ENCODE assay signal across 11 cellular contexts in genomic region chr13:50421457-50422130, GRCh38.
DNase-seq lines count a peak whose midpoint lies in the region; ATAC-seq and TF ChIP-seq lines count a peak whose summit lies in the region.
"Had no signal": no experiment of that assay in that cellular context is flagged by ENCODE, and none has a peak within 500 bp of the region (broad histone marks: within the 10 kb centered on the region; RNA-seq: fewer than 3 reads in every experiment).

No MANE protein-coding gene starts in this region.

- peak; percentile 19 for DNase-seq in HCEC 1CT
- peak; percentile 68 for DNase-seq in NCI-H2081 treated with DMSO at 0.1 percent for 48 hours (lab: John Stamatoyannopoulos, UW)
- DNase-seq in mammary epithelial cell = peak; percentile 51
- no peak for DNase-seq in NCI-H1436 (lab: John Stamatoyannopoulos, UW)
- DNase-seq: amniotic stem cell, trophoblast cell had no signal

- H2AFZ ChIP-seq in mammary epithelial cell (ENCODE audit: low read depth, low read length) = no peak overlapping the region

- no peak overlapping the region for H3K27ac ChIP-seq in mammary epithelial cell (ENCODE audit: insufficient read depth, low read depth, low read length)
- H3K27ac ChIP-seq: prostate gland had no signal

- intact Hi-C loops in mammary epithelial cell (cut with micrococcal nuclease) = no loop called here

- no peaks in the 10 kb centered on the region for H3K27me3 ChIP-seq in mammary epithelial cell (ENCODE audit: insufficient read depth, low read length)
- H3K27me3 ChIP-seq in mucosa of stomach (ENCODE audit: control insufficient read depth, insufficient read depth, low read length) = no peaks in the 10 kb centered on the region

- TF ChIP-seq CTCF in mammary epithelial cell (conservative IDR thresholded peaks at IDR 0.05 in 1 of 2, IDR thresholded peaks at IDR 0.05 in 1 of 2; ENCODE audit: extremely low read depth in 1 of 2, insufficient read depth in 1 of 2, low read depth in 1 of 2, low read length in 2 of 2) = no peak

- 47% methylated on average over 2 of the region's 2 CpGs for WGBS in mammary epithelial cell (ENCODE audit: low coverage, missing lambda C conversion rate)

- H3K9me3 ChIP-seq in mammary epithelial cell (replicated peaks; ENCODE audit: insufficient read depth, low read length) (no peaks in the 10 kb centered on the region), mucosa of stomach (ENCODE audit: control insufficient read depth, low read length) (no peaks in the 10 kb centered on the region)
- H3K9me3 ChIP-seq: prostate gland had no signal

- H3K79me2 ChIP-seq in mammary epithelial cell (ENCODE audit: insufficient read depth, low read length) = no peaks in the 10 kb centered on the region

- H3K9ac ChIP-seq in mammary epithelial cell (ENCODE audit: insufficient read depth, low read length) = no peak overlapping the region
- H3K9ac ChIP-seq in mucosa of stomach (ENCODE audit: low read length) = no peak overlapping the region

- ATAC-seq in HG02610 (IDR thresholded peaks at IDR 0.05; ENCODE audit: unreplicated experiment) = no peak
- ATAC-seq in HG03039 (IDR thresholded peaks at IDR 0.05; ENCODE audit: unreplicated experiment) = no peak
- ATAC-seq: HepG2 had no signal

- H4K20me1 ChIP-seq in mammary epithelial cell (ENCODE audit: insufficient read depth, low read length) = no peaks in the 10 kb centered on the region

- no peak overlapping the region for H3K4me3 ChIP-seq in mammary epithelial cell (replicated peaks in 1 of 3; ENCODE audit: insufficient read depth in 1 of 3, low read depth in 2 of 3, low read length in 3 of 3)
- H3K4me3 ChIP-seq in mucosa of stomach (ENCODE audit: low read length) = peak overlapping the region; percentile 24
- H3K4me3 ChIP-seq: prostate gland had no signal

- CTCF ChIA-PET in mammary epithelial cell (lab: Charles Lee; ENCODE audit: low non-redundant PET) = interaction anchor here (0.6 kb wide), 2 partner anchors 39 to 377 kb away, joined by 3 read pairs; no protein-coding TSS in a partner anchor

- H3K4me1 ChIP-seq in mammary epithelial cell (ENCODE audit: insufficient read depth, low read length) (peaks cover 4% of the 10 kb centered on the region), mucosa of stomach (ENCODE audit: control insufficient read depth, insufficient read depth, low read length) (peaks cover 14% of the 10 kb centered on the region)
- H3K4me1 ChIP-seq: prostate gland had no signal

- H3K4me2 ChIP-seq in mammary epithelial cell (ENCODE audit: insufficient read depth, low read depth, low read length) = no peak overlapping the region

- H3K36me3 ChIP-seq in mammary epithelial cell (ENCODE audit: insufficient read depth, low read length) (no peaks in the 10 kb centered on the region), mucosa of stomach (ENCODE audit: control insufficient read depth, insufficient read depth, low read length) (no peaks in the 10 kb centered on the region)
- H3K36me3 ChIP-seq: prostate gland had no signal

- dilution Hi-C loops in mammary epithelial cell (cut with HindIII; ENCODE audit: low sequenced_read_pairs) = no loop called here

- in situ Hi-C loops in mammary epithelial cell (cut with MboI; ENCODE audit: low sequenced_read_pairs in 2 of 2) = no loop called here

- no TSS peak for BruUV-seq in mammary epithelial cell (replicated peaks; lab: Mats Ljungman, UMichigan)
